13 cellular contexts compared by ENCODE assay signal in genomic region chr2:156339866-156340265, GRCh38. TPM values are rescaled to one million over a fixed set of nuclear protein-coding genes. Genes with fewer than 3 reads are reported as not detected.
DNase-seq lines count a peak whose midpoint lies in the region; ATAC-seq and TF ChIP-seq lines count a peak whose summit lies in the region.
"Had no signal": no experiment of that assay in that cellular context is flagged by ENCODE, and none has a peak within 500 bp of the region (broad histone marks: within the 10 kb centered on the region; RNA-seq: fewer than 3 reads in every experiment).

No MANE protein-coding gene starts in this region.

- H3K18ac ChIP-seq in mesendoderm (ENCODE audit: low read length): no peak overlapping the region

- H3K36me3 ChIP-seq in SK-N-MC (ENCODE audit: insufficient read depth, low read length) (no peaks in the 10 kb centered on the region), esophagus squamous epithelium (no peaks in the 10 kb centered on the region), mesendoderm (ENCODE audit: control insufficient read depth, insufficient read depth, low read length) (no peaks in the 10 kb centered on the region)
- H3K36me3 ChIP-seq: neutrophil had no signal

- H3K4me3 ChIP-seq in SK-N-MC (no peak overlapping the region), esophagus squamous epithelium (no peak overlapping the region), mesendoderm (ENCODE audit: low read length) (no peak overlapping the region)

- H3K9ac ChIP-seq in SK-N-MC (ENCODE audit: insufficient read length): no peak overlapping the region
- no peak overlapping the region for H3K9ac ChIP-seq in mesendoderm (ENCODE audit: low read length)

- H4K5ac ChIP-seq in mesendoderm (ENCODE audit: low read length): no peak overlapping the region

- H3K4me1 ChIP-seq in esophagus squamous epithelium: peaks cover 3 to 51% (median 16%) of the 10 kb centered on the region in 3 donors
- H3K4me1 ChIP-seq in mesendoderm (ENCODE audit: control insufficient read depth, low read depth, low read length): no peaks in the 10 kb centered on the region

- TF ChIP-seq POLR2A in esophagus squamous epithelium (IDR thresholded peaks at IDR 0.05): no peak

- peak overlapping the region; percentile 91 for H3K4me3 Mint-ChIP-seq in activated T-cell treated with anti-CD3 and anti-CD28 coated beads, Interleukin-2, amount 50 U/mL, for 24 hours
- H3K4me3 Mint-ChIP-seq in stimulated activated memory B cell treated with anti-CD40 and anti-IgM and Interleukin-4, amounts not matched to agents 10 μg/mL and 1 μg/mL and 100 μg/mL, for 72 hours: no peak overlapping the region

- H3K27me3 ChIP-seq in esophagus squamous epithelium (no peaks in the 10 kb centered on the region), mesendoderm (ENCODE audit: insufficient read depth, low read length, poor library complexity) (no peaks in the 10 kb centered on the region)

- no peak overlapping the region for H3K23ac ChIP-seq in mesendoderm (ENCODE audit: low read length)

- peaks cover 63% of the 10 kb centered on the region for H3K4me1 Mint-ChIP-seq in activated T-cell treated with anti-CD3 and anti-CD28 coated beads, Interleukin-2, amount 50 U/mL, for 24 hours (ENCODE audit: low read depth)
- H3K4me1 Mint-ChIP-seq in stimulated activated memory B cell treated with anti-CD40 and anti-IgM and Interleukin-4, amounts not matched to agents 10 μg/mL and 1 μg/mL and 100 μg/mL, for 72 hours: peaks cover 30% of the 10 kb centered on the region

- H3K56ac ChIP-seq in mesendoderm (ENCODE audit: low read length): no peak overlapping the region

- H4K8ac ChIP-seq in mesendoderm (ENCODE audit: low read depth, low read length): no peak overlapping the region

- no peaks in the 10 kb centered on the region for H3K79me1 ChIP-seq in mesendoderm (ENCODE audit: low read length)

- H2BK5ac ChIP-seq in mesendoderm (ENCODE audit: low read length): no peak overlapping the region

- peaks cover 18% of the 10 kb centered on the region for H3K36me3 Mint-ChIP-seq in activated T-cell treated with anti-CD3 and anti-CD28 coated beads, Interleukin-2, amount 50 U/mL, for 24 hours (ENCODE audit: low read depth)
- no peaks in the 10 kb centered on the region for H3K36me3 Mint-ChIP-seq in stimulated activated memory B cell treated with anti-CD40 and anti-IgM and Interleukin-4, amounts not matched to agents 10 μg/mL and 1 μg/mL and 100 μg/mL, for 72 hours

- H3K79me2 ChIP-seq in mesendoderm (ENCODE audit: control insufficient read depth, insufficient read depth, low read length): no peaks in the 10 kb centered on the region

- H3K27ac ChIP-seq in SK-N-MC (peak overlapping the region; percentile 95; the same call in 1 of the 2 replicates), esophagus squamous epithelium (peak overlapping the region in 3 of 4 donors; percentile 24 to 100 (median 100)), mesendoderm (ENCODE audit: low read depth, low read length) (no peak overlapping the region)
- H3K27ac ChIP-seq: neutrophil had no signal

- no peaks in the 10 kb centered on the region for H3K9me3 ChIP-seq in SK-N-MC (ENCODE audit: low read depth, low read length)
- no peaks in the 10 kb centered on the region for H3K9me3 ChIP-seq in esophagus squamous epithelium
- H3K9me3 ChIP-seq: neutrophil had no signal

- 55 to 67% methylated on average over 3 of the region's 3 CpGs for WGBS in esophagus squamous epithelium, 2 donors
- WGBS in mesendoderm (ENCODE audit: extremely low coverage, insufficient coverage, low lambda C conversion rate): no CpG with 5 or more reads among the region's 3 CpGs

- intact Hi-C loops in esophagus squamous epithelium (cut with DNase I): no loop called here

- H2BK120ac ChIP-seq in mesendoderm (ENCODE audit: low read depth, low read length): no peak overlapping the region

- no peaks in the 10 kb centered on the region for H3K9me3 Mint-ChIP-seq in activated T-cell treated with anti-CD3 and anti-CD28 coated beads, Interleukin-2, amount 50 U/mL, for 24 hours
- H3K9me3 Mint-ChIP-seq in stimulated activated memory B cell treated with anti-CD40 and anti-IgM and Interleukin-4, amounts not matched to agents 10 μg/mL and 1 μg/mL and 100 μg/mL, for 72 hours: no peaks in the 10 kb centered on the region
- H3K9me3 Mint-ChIP-seq: stimulated activated naive B cell treated with anti-CD40 and anti-IgM and Interleukin-4, amounts not matched to agents 10 μg/mL and 1 μg/mL and 100 μg/mL, for 72 hours had no signal

- no peak overlapping the region for H3K4me2 ChIP-seq in mesendoderm (ENCODE audit: low read length)

- no peak for DNase-seq in activated T-cell treated with anti-CD3 and anti-CD28 coated beads, Interleukin-2, amount 50 U/mL, for 24 hours
- no peak for DNase-seq in activated T-cell treated with anti-CD3 and anti-CD28 coated beads, Interleukin-2, amount 50 U/mL, for 1 hour
- DNase-seq in SK-N-MC (ENCODE audit: low read depth, low spot score) (no peak), esophagus squamous epithelium (lab: John Stamatoyannopoulos, UW) (no peak), mesendoderm (no peak), ecto neural progenitor cell (ENCODE audit: low spot score) (no peak), SIG-M5 (lab: John Stamatoyannopoulos, UW) (no peak)
- DNase-seq: MM.1S; NCI-H524 treated with DMSO at 0.1 percent for 48 hours; stimulated activated naive B cell treated with anti-CD40 and anti-IgM and Interleukin-4, amounts not matched to agents 10 μg/mL and 1 μg/mL and 100 μg/mL, for 72 hours had no signal

- no peak overlapping the region for H3K4ac ChIP-seq in mesendoderm (ENCODE audit: low read depth, low read length)

- no peak overlapping the region for H2AK5ac ChIP-seq in mesendoderm (ENCODE audit: low read length)

- H3K27me3 Mint-ChIP-seq in activated T-cell treated with anti-CD3 and anti-CD28 coated beads, Interleukin-2, amount 50 U/mL, for 24 hours: no peaks in the 10 kb centered on the region
- H3K27me3 Mint-ChIP-seq in stimulated activated memory B cell treated with anti-CD40 and anti-IgM and Interleukin-4, amounts not matched to agents 10 μg/mL and 1 μg/mL and 100 μg/mL, for 72 hours: no peaks in the 10 kb centered on the region
- H3K27me3 Mint-ChIP-seq: stimulated activated naive B cell treated with anti-CD40 and anti-IgM and Interleukin-4, amounts not matched to agents 10 μg/mL and 1 μg/mL and 100 μg/mL, for 72 hours had no signal

- no peak for TF ChIP-seq CTCF in esophagus squamous epithelium (IDR thresholded peaks at IDR 0.05)

- no peak overlapping the region for H2BK15ac ChIP-seq in mesendoderm (replicated peaks; ENCODE audit: low read depth)

- no peak for ATAC-seq in stimulated activated memory B cell treated with anti-CD40 and anti-IgM and Interleukin-4, amounts not matched to agents 10 μg/mL and 1 μg/mL and 100 μg/mL, for 72 hours
- ATAC-seq: esophagus mucosa; stimulated activated naive B cell treated with anti-CD40 and anti-IgM and Interleukin-4, amounts not matched to agents 10 μg/mL and 1 μg/mL and 100 μg/mL, for 72 hours had no signal

- H3K27ac Mint-ChIP-seq in activated T-cell treated with anti-CD3 and anti-CD28 coated beads, Interleukin-2, amount 50 U/mL, for 24 hours: peak overlapping the region; percentile 99
- H3K27ac Mint-ChIP-seq in stimulated activated memory B cell treated with anti-CD40 and anti-IgM and Interleukin-4, amounts not matched to agents 10 μg/mL and 1 μg/mL and 100 μg/mL, for 72 hours: peak overlapping the region; percentile 99

RNA-seq across cellular contexts. Expression of gene NR4A2, which starts 7.3 kb away (rescaled TPM):
- total RNA-seq in esophagus squamous epithelium: 1 to 10 TPM in 3 of 4 donors, under 1 TPM in 1; 0.95 to 1.6 (median 1.2) TPM
- 1.1 TPM for polyA plus RNA-seq in mesendoderm (2013, experiment 1 of 2)
- 1.2 TPM for polyA plus RNA-seq in mesendoderm (2013, experiment 2 of 2)
